In genomic region chr19:45419396-45419795, GRCh38 we compare ENCODE assay signal across 1 cellular context.
A peak's percentile ranks its signal among the peaks of the same experiment; 100 is the strongest.
TF ChIP-seq lines count a peak whose summit lies in the region.

No MANE protein-coding gene starts in this region.

TF ChIP-seq in GM12878, 131 proteins besides CTCF, POLR2A, EP300 and RAD21 (continued from another document and continues in another):
- no peak for TF ChIP-seq ZBTB33 (IDR thresholded peaks at IDR 0.05)
- TF ChIP-seq E2F4 (IDR thresholded peaks at IDR 0.05; ENCODE audit: low read depth, low read length) = no peak
- peak; percentile 98 for TF ChIP-seq EED (IDR thresholded peaks at IDR 0.05; ENCODE audit: low read depth)
- no peak for TF ChIP-seq IRF5 (IDR thresholded peaks at IDR 0.05; ENCODE audit: borderline replicate concordance)
- TF ChIP-seq POU2F2 (IDR thresholded peaks at IDR 0.05; ENCODE audit: borderline replicate concordance, low read depth, low read length) = 0 out of 3 replicates have a peak, but pooled peaks have one; percentile 58
- TF ChIP-seq IRF4 (IDR thresholded peaks at IDR 0.05; ENCODE audit: low read depth, low read length) = peak; percentile 97
- peak; percentile 65; the same call in 1 of the 2 replicates for TF ChIP-seq MEF2A (IDR thresholded peaks at IDR 0.05; ENCODE audit: insufficient read depth, low read depth, low read length)
- TF ChIP-seq MTA2 (IDR thresholded peaks at IDR 0.05; ENCODE audit: low read depth) = peak; percentile 27; the same call in 1 of the 2 replicates
- TF ChIP-seq YY1 (IDR thresholded peaks at IDR 0.05; ENCODE audit: low read depth, low read length) = no peak
- peak; percentile 90 for TF ChIP-seq TBL1XR1 (IDR thresholded peaks at IDR 0.05; ENCODE audit: low read depth, low read length)
- TF ChIP-seq ZBTB40 (IDR thresholded peaks at IDR 0.05; ENCODE audit: borderline replicate concordance) = no peak
- no peak for TF ChIP-seq ZBED1 (IDR thresholded peaks at IDR 0.05; ENCODE audit: borderline replicate concordance)
- TF ChIP-seq MTA3 (IDR thresholded peaks at IDR 0.05; ENCODE audit: borderline replicate concordance, low read length) = no peak
- TF ChIP-seq ZNF622 (IDR thresholded peaks at IDR 0.05) = no peak
- TF ChIP-seq CHD1 (IDR thresholded peaks at IDR 0.05; ENCODE audit: low read depth, low read length) = no peak
- no peak for TF ChIP-seq CBX5 (IDR thresholded peaks at IDR 0.05; ENCODE audit: low read depth)
- no peak for TF ChIP-seq SMAD5 (IDR thresholded peaks at IDR 0.05; ENCODE audit: low read depth)
- no peak for TF ChIP-seq LARP7 (IDR thresholded peaks at IDR 0.05)
- TF ChIP-seq BHLHE40 (IDR thresholded peaks at IDR 0.05; ENCODE audit: borderline replicate concordance in 1 of 2, low read depth in 2 of 2, low read length in 1 of 2) = peak; percentile 52 to 54; a peak in 3 of 4 replicates
- TF ChIP-seq ATF2 (IDR thresholded peaks at IDR 0.05; ENCODE audit: low read length) = no peak; the same call in 1 of the 2 replicates
- TF ChIP-seq HCFC1 (IDR thresholded peaks at IDR 0.05; ENCODE audit: low read length) = no peak
- TF ChIP-seq NRF1 (conservative IDR thresholded peaks at IDR 0.05; ENCODE audit: low read depth, low read length) = no peak
- TF ChIP-seq EZH2 (IDR thresholded peaks at IDR 0.05; ENCODE audit: borderline replicate concordance, control insufficient read depth, low read depth, low read length) = no peak
- TF ChIP-seq BRCA1 (IDR thresholded peaks at IDR 0.05; ENCODE audit: low read depth, low read length) = no peak
- no peak for TF ChIP-seq KAT2A (conservative IDR thresholded peaks at IDR 0.05; ENCODE audit: control insufficient read depth, low read depth, low read length)
- no peak for TF ChIP-seq PML (IDR thresholded peaks at IDR 0.05; ENCODE audit: low read length)
- peak; percentile 37 for TF ChIP-seq NR2F1 (conservative IDR thresholded peaks at IDR 0.05)
- TF ChIP-seq TCF7 (IDR thresholded peaks at IDR 0.05; ENCODE audit: borderline replicate concordance) = no peak
- peak; percentile 87 for TF ChIP-seq SP1 (IDR thresholded peaks at IDR 0.05; ENCODE audit: low read depth, low read length)
- TF ChIP-seq MEF2B (IDR thresholded peaks at IDR 0.05; ENCODE audit: partially characterized antibody, poor library complexity, severe bottlenecking) = peak; percentile 47
- peak; percentile 94 to 95 for TF ChIP-seq IKZF2 (IDR thresholded peaks at IDR 0.05)
- TF ChIP-seq CHD2 (IDR thresholded peaks at IDR 0.05; ENCODE audit: borderline replicate concordance, low read depth, low read length) = peak; percentile 81; the same call in 1 of the 2 replicates
- peak; percentile 48; the same call in 1 of the 2 replicates for TF ChIP-seq CBFB (IDR thresholded peaks at IDR 0.05; ENCODE audit: low read depth)
- peak; percentile 99 for TF ChIP-seq TCF3 (IDR thresholded peaks at IDR 0.05; ENCODE audit: borderline replicate concordance, insufficient read depth, low read depth, low read length)
- no peak for TF ChIP-seq NKRF (conservative IDR thresholded peaks at IDR 0.05)
- no peak for TF ChIP-seq RAD51 (IDR thresholded peaks at IDR 0.05)
- no peak for TF ChIP-seq ZSCAN29 (IDR thresholded peaks at IDR 0.05)
- TF ChIP-seq ZNF274 (IDR thresholded peaks at IDR 0.05; ENCODE audit: insufficient read depth, insufficient read length) = no peak
- no peak for TF ChIP-seq WRNIP1 (IDR thresholded peaks at IDR 0.05; ENCODE audit: borderline replicate concordance, low read depth, low read length)
- TF ChIP-seq TARDBP (IDR thresholded peaks at IDR 0.05; ENCODE audit: borderline replicate concordance) = no peak
- TF ChIP-seq ZNF207 (IDR thresholded peaks at IDR 0.05; ENCODE audit: borderline replicate concordance) = no peak; the same call in 1 of the 2 replicates
- no peak for TF ChIP-seq ATF3 (IDR thresholded peaks at IDR 0.05; ENCODE audit: borderline replicate concordance, extremely low read depth, low read depth, low read length)
- TF ChIP-seq RCOR1 (conservative IDR thresholded peaks at IDR 0.05; ENCODE audit: low read depth, low read length) = peak; percentile 85; the same call in 1 of the 2 replicates
- TF ChIP-seq, protein P1, sequence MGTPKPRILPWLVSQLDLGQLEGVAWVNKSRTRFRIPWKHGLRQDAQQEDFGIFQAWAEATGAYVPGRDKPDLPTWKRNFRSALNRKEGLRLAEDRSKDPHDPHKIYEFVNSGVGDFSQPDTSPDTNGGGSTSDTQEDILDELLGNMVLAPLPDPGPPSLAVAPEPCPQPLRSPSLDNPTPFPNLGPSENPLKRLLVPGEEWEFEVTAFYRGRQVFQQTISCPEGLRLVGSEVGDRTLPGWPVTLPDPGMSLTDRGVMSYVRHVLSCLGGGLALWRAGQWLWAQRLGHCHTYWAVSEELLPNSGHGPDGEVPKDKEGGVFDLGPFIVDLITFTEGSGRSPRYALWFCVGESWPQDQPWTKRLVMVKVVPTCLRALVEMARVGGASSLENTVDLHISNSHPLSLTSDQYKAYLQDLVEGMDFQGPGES (IDR thresholded peaks at IDR 0.05) = no peak
- peak; percentile 97 for TF ChIP-seq DPF2 (IDR thresholded peaks at IDR 0.05)
- no peak for TF ChIP-seq ASH2L (IDR thresholded peaks at IDR 0.05; ENCODE audit: borderline replicate concordance, low read depth)
- TF ChIP-seq, protein P2, sequence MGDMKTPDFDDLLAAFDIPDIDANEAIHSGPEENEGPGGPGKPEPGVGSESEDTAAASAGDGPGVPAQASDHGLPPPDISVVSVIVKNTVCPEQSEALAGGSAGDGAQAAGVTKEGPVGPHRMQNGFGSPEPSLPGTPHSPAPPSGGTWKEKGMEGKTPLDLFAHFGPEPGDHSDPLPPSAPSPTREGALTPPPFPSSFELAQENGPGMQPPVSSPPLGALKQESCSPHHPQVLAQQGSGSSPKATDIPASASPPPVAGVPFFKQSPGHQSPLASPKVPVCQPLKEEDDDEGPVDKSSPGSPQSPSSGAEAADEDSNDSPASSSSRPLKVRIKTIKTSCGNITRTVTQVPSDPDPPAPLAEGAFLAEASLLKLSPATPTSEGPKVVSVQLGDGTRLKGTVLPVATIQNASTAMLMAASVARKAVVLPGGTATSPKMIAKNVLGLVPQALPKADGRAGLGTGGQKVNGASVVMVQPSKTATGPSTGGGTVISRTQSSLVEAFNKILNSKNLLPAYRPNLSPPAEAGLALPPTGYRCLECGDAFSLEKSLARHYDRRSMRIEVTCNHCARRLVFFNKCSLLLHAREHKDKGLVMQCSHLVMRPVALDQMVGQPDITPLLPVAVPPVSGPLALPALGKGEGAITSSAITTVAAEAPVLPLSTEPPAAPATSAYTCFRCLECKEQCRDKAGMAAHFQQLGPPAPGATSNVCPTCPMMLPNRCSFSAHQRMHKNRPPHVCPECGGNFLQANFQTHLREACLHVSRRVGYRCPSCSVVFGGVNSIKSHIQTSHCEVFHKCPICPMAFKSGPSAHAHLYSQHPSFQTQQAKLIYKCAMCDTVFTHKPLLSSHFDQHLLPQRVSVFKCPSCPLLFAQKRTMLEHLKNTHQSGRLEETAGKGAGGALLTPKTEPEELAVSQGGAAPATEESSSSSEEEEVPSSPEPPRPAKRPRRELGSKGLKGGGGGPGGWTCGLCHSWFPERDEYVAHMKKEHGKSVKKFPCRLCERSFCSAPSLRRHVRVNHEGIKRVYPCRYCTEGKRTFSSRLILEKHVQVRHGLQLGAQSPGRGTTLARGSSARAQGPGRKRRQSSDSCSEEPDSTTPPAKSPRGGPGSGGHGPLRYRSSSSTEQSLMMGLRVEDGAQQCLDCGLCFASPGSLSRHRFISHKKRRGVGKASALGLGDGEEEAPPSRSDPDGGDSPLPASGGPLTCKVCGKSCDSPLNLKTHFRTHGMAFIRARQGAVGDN (IDR thresholded peaks at IDR 0.05) = peak; percentile 41; the same call in 1 of the 2 replicates
